16 cellular contexts compared by ENCODE assay signal in the genomic region with DNA sequence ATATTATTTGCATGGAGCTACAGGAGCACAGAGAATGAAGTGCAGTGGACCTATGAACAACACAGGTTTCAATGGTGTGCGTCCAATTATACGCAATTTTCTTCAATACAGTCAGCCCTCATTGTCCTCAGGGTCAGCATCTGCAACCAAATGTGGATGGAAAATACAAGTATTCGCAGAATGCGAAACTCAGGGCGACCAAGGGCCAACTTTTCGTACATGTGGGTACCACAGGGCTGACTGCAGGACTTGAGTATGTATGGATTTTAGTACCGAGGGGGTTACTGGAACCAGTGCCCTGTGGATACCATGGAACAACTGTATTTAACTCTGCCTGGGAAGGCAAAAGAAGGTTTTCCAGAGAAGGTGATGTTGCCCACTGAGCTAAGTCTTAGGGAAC. TPM values are rescaled to one million over a fixed set of nuclear protein-coding genes. Genes with fewer than 3 reads are reported as not detected.
DNase-seq lines count a peak whose midpoint lies in the region; ATAC-seq and TF ChIP-seq lines count a peak whose summit lies in the region.
"Had no signal": no experiment of that assay in that cellular context is flagged by ENCODE, and none has a peak within 500 bp of the region (broad histone marks: within the 10 kb centered on the region; RNA-seq: fewer than 3 reads in every experiment).

No MANE protein-coding gene starts in this region.

- ATAC-seq in central memory CD8-positive, alpha-beta T cell (replicated peaks; ENCODE audit: extremely low read depth, poor library complexity, severe bottlenecking) = no peak
- ATAC-seq in stimulated activated naive B cell treated with anti-CD40 and anti-IgM and Interleukin-4, amounts not matched to agents 10 μg/mL and 1 μg/mL and 100 μg/mL, for 72 hours (replicated peaks) = no peak
- no peak for ATAC-seq in GM19023 (IDR thresholded peaks at IDR 0.05; ENCODE audit: unreplicated experiment)

- no peaks in the 10 kb centered on the region for H3K27me3 ChIP-seq in sigmoid colon
- H3K27me3 ChIP-seq: vagina had no signal

- H3K9me3 ChIP-seq in sigmoid colon = no peaks in the 10 kb centered on the region
- H3K9me3 ChIP-seq: vagina had no signal

- CTCF ChIA-PET in activated naive CD4-positive, alpha-beta T cell treated with anti-CD3 and anti-CD28 coated beads for 36 hours (lab: Charles Lee) = interaction anchor here (1.3 to 11.2 kb wide), 6 partner anchors 9 to 124 kb away, joined by 3 to 106 read pairs (median 6); no protein-coding TSS in a partner anchor

- no peak for TF ChIP-seq EP300 in sigmoid colon (IDR thresholded peaks at IDR 0.05)

- peaks cover 4% of the 10 kb centered on the region for H3K9me3 Mint-ChIP-seq in activated naive CD4-positive, alpha-beta T cell treated with anti-CD3 and anti-CD28 coated beads for 36 hours
- no peaks in the 10 kb centered on the region for H3K9me3 Mint-ChIP-seq in central memory CD8-positive, alpha-beta T cell
- no peaks in the 10 kb centered on the region for H3K9me3 Mint-ChIP-seq in stimulated activated naive B cell treated with anti-CD40 and anti-IgM and Interleukin-4, amounts not matched to agents 10 μg/mL and 1 μg/mL and 100 μg/mL, for 72 hours

- no peak for TF ChIP-seq CTCF in sigmoid colon (IDR thresholded peaks at IDR 0.05)

- H3K36me3 Mint-ChIP-seq in activated naive CD4-positive, alpha-beta T cell treated with anti-CD3 and anti-CD28 coated beads for 36 hours (ENCODE audit: low read depth) = peaks cover 61% of the 10 kb centered on the region
- peaks cover 55% of the 10 kb centered on the region for H3K36me3 Mint-ChIP-seq in central memory CD8-positive, alpha-beta T cell (ENCODE audit: insufficient read depth)
- peaks cover 71 to 80% of the 10 kb centered on the region in 2 donors for H3K36me3 Mint-ChIP-seq in stimulated activated naive B cell treated with anti-CD40 and anti-IgM and Interleukin-4, amounts not matched to agents 10 μg/mL and 1 μg/mL and 100 μg/mL, for 72 hours

- peak overlapping the region; percentile 57 for H3K4me3 Mint-ChIP-seq in activated naive CD4-positive, alpha-beta T cell treated with anti-CD3 and anti-CD28 coated beads for 36 hours
- H3K4me3 Mint-ChIP-seq in central memory CD8-positive, alpha-beta T cell = peak overlapping the region; percentile 73
- peak overlapping the region; percentile 79 to 83 for H3K4me3 Mint-ChIP-seq in stimulated activated naive B cell treated with anti-CD40 and anti-IgM and Interleukin-4, amounts not matched to agents 10 μg/mL and 1 μg/mL and 100 μg/mL, for 72 hours

- DNase-seq in activated naive CD4-positive, alpha-beta T cell treated with anti-CD3 and anti-CD28 coated beads for 36 hours = no peak
- DNase-seq in activated naive CD4-positive, alpha-beta T cell (lab: John Stamatoyannopoulos, UW) = no peak
- DNase-seq in NCI-H526 (lab: John Stamatoyannopoulos, UW) (peak; percentile 43 to 74), 8988T (no peak), sigmoid colon (no peak)
- no peak for DNase-seq in central memory CD8-positive, alpha-beta T cell (ENCODE audit: low spot score in 2 of 2)
- no peak for DNase-seq in stimulated activated naive B cell treated with anti-CD40 and anti-IgM and Interleukin-4, amounts not matched to agents 10 μg/mL and 1 μg/mL and 100 μg/mL, for 72 hours
- DNase-seq: GOT3; KG1; mesendoderm; NCI-H187; NCI-H524; stimulated activated CD4-positive, alpha-beta T cell treated with anti-CD3 and anti-CD28 coated beads, Interleukin-12 subunit alpha, Interleukin-12 subunit beta, amount 100 ng/mL, for 4 hours had no signal

- no peak overlapping the region for H3K4me3 ChIP-seq in sigmoid colon
- H3K4me3 ChIP-seq: vagina had no signal

- peak overlapping the region; percentile 94 for H3K27ac Mint-ChIP-seq in activated naive CD4-positive, alpha-beta T cell treated with anti-CD3 and anti-CD28 coated beads for 36 hours
- H3K27ac Mint-ChIP-seq in central memory CD8-positive, alpha-beta T cell (ENCODE audit: low read depth) = peak overlapping the region; percentile 97
- H3K27ac Mint-ChIP-seq in stimulated activated naive B cell treated with anti-CD40 and anti-IgM and Interleukin-4, amounts not matched to agents 10 μg/mL and 1 μg/mL and 100 μg/mL, for 72 hours = peak overlapping the region; percentile 86

- H3K36me3 ChIP-seq in sigmoid colon = no peaks in the 10 kb centered on the region
- H3K36me3 ChIP-seq: vagina had no signal

- peak overlapping the region in 2 of 4 donors; percentile 17 to 49 for H3K27ac ChIP-seq in sigmoid colon
- H3K27ac ChIP-seq: vagina had no signal

- TF ChIP-seq POLR2A in sigmoid colon (IDR thresholded peaks at IDR 0.05) = no peak

- no peaks in the 10 kb centered on the region for H3K27me3 Mint-ChIP-seq in activated naive CD4-positive, alpha-beta T cell treated with anti-CD3 and anti-CD28 coated beads for 36 hours (ENCODE audit: low read depth)
- H3K27me3 Mint-ChIP-seq in central memory CD8-positive, alpha-beta T cell = no peaks in the 10 kb centered on the region
- H3K27me3 Mint-ChIP-seq in stimulated activated naive B cell treated with anti-CD40 and anti-IgM and Interleukin-4, amounts not matched to agents 10 μg/mL and 1 μg/mL and 100 μg/mL, for 72 hours = no peaks in the 10 kb centered on the region

- peaks cover 0 to 8% (median 3%) of the 10 kb centered on the region in 4 donors for H3K4me1 ChIP-seq in sigmoid colon

- H3K4me1 Mint-ChIP-seq in activated naive CD4-positive, alpha-beta T cell treated with anti-CD3 and anti-CD28 coated beads for 36 hours (ENCODE audit: low read depth) = peaks cover 96% of the 10 kb centered on the region
- H3K4me1 Mint-ChIP-seq in central memory CD8-positive, alpha-beta T cell = peaks cover 96% of the 10 kb centered on the region
- peaks cover 68 to 95% of the 10 kb centered on the region in 2 donors for H3K4me1 Mint-ChIP-seq in stimulated activated naive B cell treated with anti-CD40 and anti-IgM and Interleukin-4, amounts not matched to agents 10 μg/mL and 1 μg/mL and 100 μg/mL, for 72 hours

- 82 to 93% methylated on average over 7 of the region's 7 CpGs for WGBS in sigmoid colon, 2 donors

- intact Hi-C loops in activated naive CD4-positive, alpha-beta T cell treated with anti-CD3 and anti-CD28 coated beads for 36 hours (cut with micrococcal nuclease) = loop anchor here (1.0 to 10.0 kb wide), 4 partner anchors 11 to 1983 kb away; no protein-coding TSS in a partner anchor
- intact Hi-C loops in sigmoid colon (cut with DNase I) = no loop called here

RNA-seq across cellular contexts. Expression of gene LCP1, which starts 10.2 kb away (rescaled TPM):
- total RNA-seq in activated naive CD4-positive, alpha-beta T cell treated with anti-CD3 and anti-CD28 coated beads for 36 hours = 1,000 to 10,000 TPM; 1,008 to 1,043 TPM
- total RNA-seq in sigmoid colon = 10 to 100 TPM in 3 of 4 donors, 1 to 10 TPM in 1; 10.0 to 42.6 (median 29.8) TPM
- polyA plus RNA-seq in sigmoid colon = 100 to 1,000 TPM in 1 of 3 donors, 10 to 100 TPM in 2; 13.4 to 112 (median 15.6) TPM

RNA-seq across cellular contexts. Expression of gene LRRC63, which starts 40.0 kb away (rescaled TPM):
- total RNA-seq in activated naive CD4-positive, alpha-beta T cell treated with anti-CD3 and anti-CD28 coated beads for 36 hours = under 1 TPM; 0.24 to 0.32 TPM
- total RNA-seq in sigmoid colon = not detected
- polyA plus RNA-seq in sigmoid colon = not detected
- total RNA-seq: astrocyte had no signal

Comparison
In these comparisons a context has a peak if more than half of its experiments do, and no peak if none do; other contexts are left out.
1. DNase-seq: peak in NCI-H526 (2 of 2); none in activated naive CD4-positive, alpha-beta T cell treated with anti-CD3 and anti-CD28 coated beads for 36 hours (single experiment), activated naive CD4-positive, alpha-beta T cell (0 of 4), central memory CD8-positive, alpha-beta T cell (0 of 2), stimulated activated naive B cell treated with anti-CD40 and anti-IgM and Interleukin-4, amounts not matched to agents 10 μg/mL and 1 μg/mL and 100 μg/mL, for 72 hours (single experiment), 8988T (single experiment) and sigmoid colon (single experiment).
2. RNA of gene LCP1, which starts 10.2 kb away (total RNA-seq): 1,008 to 1,043 TPM in activated naive CD4-positive, alpha-beta T cell treated with anti-CD3 and anti-CD28 coated beads for 36 hours; 10.0 to 42.6 TPM in sigmoid colon; every median in the first group is over 10 times any median in the second.
3. Peak in every context shown above with its lines, with median percentiles within 50 percentile points of each other: H3K27ac Mint-ChIP-seq and H3K4me3 Mint-ChIP-seq.